1 cellular context compared by ENCODE assay signal in the genomic region with DNA sequence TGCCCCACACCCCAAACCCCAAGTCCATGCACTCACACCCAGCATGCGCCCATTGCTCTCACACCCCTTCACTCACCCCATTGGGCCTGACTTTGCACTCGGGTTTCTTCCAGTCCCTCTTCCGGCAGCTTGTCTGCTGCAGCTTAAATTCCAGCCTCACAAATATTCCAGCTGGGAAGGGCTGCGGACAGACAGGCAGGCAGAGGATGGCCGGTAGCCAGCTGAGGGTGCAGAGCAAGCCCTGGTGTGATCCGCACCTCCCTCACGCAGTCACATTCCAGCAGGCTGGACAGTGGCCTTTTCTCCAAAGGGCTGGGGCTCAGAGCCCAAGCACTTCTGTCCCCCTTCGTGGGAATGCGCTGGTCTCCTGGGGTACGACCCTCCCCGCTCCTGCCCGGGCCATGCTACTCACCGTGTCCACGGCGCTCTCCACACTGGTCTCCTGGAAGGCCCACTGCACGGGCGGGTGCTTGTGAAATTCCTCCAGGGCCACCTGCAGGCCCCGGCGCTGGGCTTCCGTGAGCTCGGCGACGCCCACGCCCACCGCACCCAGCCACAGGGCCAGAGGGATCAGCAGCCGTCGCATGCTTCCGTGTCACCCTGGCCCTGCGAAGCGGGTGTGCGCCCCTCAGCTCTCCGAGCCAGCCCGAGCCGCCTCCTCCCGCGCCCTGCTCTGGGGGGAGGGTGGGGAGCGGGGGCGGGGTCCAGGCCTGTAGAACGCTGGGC.
A peak's percentile ranks its signal among the peaks of the same experiment; 100 is the strongest.
TF ChIP-seq lines count a peak whose summit lies in the region.

No MANE protein-coding gene starts in this region.

TF ChIP-seq in HepG2, 621 proteins besides CTCF, POLR2A, EP300 and RAD21 (continued from another document and continues in another):
- TF ChIP-seq, protein P1, sequence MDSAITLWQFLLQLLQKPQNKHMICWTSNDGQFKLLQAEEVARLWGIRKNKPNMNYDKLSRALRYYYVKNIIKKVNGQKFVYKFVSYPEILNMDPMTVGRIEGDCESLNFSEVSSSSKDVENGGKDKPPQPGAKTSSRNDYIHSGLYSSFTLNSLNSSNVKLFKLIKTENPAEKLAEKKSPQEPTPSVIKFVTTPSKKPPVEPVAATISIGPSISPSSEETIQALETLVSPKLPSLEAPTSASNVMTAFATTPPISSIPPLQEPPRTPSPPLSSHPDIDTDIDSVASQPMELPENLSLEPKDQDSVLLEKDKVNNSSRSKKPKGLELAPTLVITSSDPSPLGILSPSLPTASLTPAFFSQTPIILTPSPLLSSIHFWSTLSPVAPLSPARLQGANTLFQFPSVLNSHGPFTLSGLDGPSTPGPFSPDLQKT (CRISPR knock-in tag; IDR thresholded peaks at IDR 0.05; ENCODE audit: borderline replicate concordance): no peak
- TF ChIP-seq, protein P2, sequence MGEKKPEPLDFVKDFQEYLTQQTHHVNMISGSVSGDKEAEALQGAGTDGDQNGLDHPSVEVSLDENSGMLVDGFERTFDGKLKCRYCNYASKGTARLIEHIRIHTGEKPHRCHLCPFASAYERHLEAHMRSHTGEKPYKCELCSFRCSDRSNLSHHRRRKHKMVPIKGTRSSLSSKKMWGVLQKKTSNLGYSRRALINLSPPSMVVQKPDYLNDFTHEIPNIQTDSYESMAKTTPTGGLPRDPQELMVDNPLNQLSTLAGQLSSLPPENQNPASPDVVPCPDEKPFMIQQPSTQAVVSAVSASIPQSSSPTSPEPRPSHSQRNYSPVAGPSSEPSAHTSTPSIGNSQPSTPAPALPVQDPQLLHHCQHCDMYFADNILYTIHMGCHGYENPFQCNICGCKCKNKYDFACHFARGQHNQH (CRISPR knock-in tag; IDR thresholded peaks at IDR 0.05): peak; percentile 31; the same call in 1 of the 2 replicates
- TF ChIP-seq, protein P3, sequence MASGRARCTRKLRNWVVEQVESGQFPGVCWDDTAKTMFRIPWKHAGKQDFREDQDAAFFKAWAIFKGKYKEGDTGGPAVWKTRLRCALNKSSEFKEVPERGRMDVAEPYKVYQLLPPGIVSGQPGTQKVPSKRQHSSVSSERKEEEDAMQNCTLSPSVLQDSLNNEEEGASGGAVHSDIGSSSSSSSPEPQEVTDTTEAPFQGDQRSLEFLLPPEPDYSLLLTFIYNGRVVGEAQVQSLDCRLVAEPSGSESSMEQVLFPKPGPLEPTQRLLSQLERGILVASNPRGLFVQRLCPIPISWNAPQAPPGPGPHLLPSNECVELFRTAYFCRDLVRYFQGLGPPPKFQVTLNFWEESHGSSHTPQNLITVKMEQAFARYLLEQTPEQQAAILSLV (CRISPR knock-in tag; IDR thresholded peaks at IDR 0.05; ENCODE audit: borderline replicate concordance): peak; percentile 83; the same call in 1 of the 2 replicates
- TF ChIP-seq ATRX (CRISPR knock-in tag; IDR thresholded peaks at IDR 0.05; ENCODE audit: borderline replicate concordance): no peak
- 0 out of 2 replicates have a peak, but pooled peaks have one; percentile 24 for TF ChIP-seq POGZ (CRISPR knock-in tag; IDR thresholded peaks at IDR 0.05)
- peak; percentile 47; the same call in 1 of the 2 replicates for TF ChIP-seq SP4 (CRISPR knock-in tag; IDR thresholded peaks at IDR 0.05)
- no peak for TF ChIP-seq ZNF878 (CRISPR knock-in tag; IDR thresholded peaks at IDR 0.05)
- TF ChIP-seq ZNF75D (CRISPR knock-in tag; IDR thresholded peaks at IDR 0.05; ENCODE audit: borderline replicate concordance): no peak
- TF ChIP-seq HBP1 (CRISPR knock-in tag; IDR thresholded peaks at IDR 0.05; ENCODE audit: low read depth): 0 out of 2 replicates have a peak, but pooled peaks have one; percentile 57
- TF ChIP-seq UBTF (CRISPR knock-in tag; IDR thresholded peaks at IDR 0.05): peak; percentile 68
- TF ChIP-seq, protein P4, sequence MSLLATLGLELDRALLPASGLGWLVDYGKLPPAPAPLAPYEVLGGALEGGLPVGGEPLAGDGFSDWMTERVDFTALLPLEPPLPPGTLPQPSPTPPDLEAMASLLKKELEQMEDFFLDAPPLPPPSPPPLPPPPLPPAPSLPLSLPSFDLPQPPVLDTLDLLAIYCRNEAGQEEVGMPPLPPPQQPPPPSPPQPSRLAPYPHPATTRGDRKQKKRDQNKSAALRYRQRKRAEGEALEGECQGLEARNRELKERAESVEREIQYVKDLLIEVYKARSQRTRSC (CRISPR knock-in tag; IDR thresholded peaks at IDR 0.05; ENCODE audit: low read depth): no peak
- TF ChIP-seq SRY (CRISPR knock-in tag; IDR thresholded peaks at IDR 0.05): 0 out of 2 replicates have a peak, but pooled peaks have one; percentile 59
- TF ChIP-seq BRD4 (CRISPR knock-in tag; IDR thresholded peaks at IDR 0.05): peak; percentile 49; the same call in 1 of the 2 replicates
- 0 out of 2 replicates have a peak, but pooled peaks have one; percentile 26 for TF ChIP-seq PAXIP1 (CRISPR knock-in tag; conservative IDR thresholded peaks at IDR 0.05)
- peak; percentile 72; the same call in 1 of the 2 replicates for TF ChIP-seq ZNF747 (CRISPR knock-in tag; IDR thresholded peaks at IDR 0.05; ENCODE audit: borderline replicate concordance)
- 0 out of 2 replicates have a peak, but pooled peaks have one; percentile 53 for TF ChIP-seq ZNF274 (CRISPR knock-in tag; IDR thresholded peaks at IDR 0.05)
- TF ChIP-seq, protein P5, sequence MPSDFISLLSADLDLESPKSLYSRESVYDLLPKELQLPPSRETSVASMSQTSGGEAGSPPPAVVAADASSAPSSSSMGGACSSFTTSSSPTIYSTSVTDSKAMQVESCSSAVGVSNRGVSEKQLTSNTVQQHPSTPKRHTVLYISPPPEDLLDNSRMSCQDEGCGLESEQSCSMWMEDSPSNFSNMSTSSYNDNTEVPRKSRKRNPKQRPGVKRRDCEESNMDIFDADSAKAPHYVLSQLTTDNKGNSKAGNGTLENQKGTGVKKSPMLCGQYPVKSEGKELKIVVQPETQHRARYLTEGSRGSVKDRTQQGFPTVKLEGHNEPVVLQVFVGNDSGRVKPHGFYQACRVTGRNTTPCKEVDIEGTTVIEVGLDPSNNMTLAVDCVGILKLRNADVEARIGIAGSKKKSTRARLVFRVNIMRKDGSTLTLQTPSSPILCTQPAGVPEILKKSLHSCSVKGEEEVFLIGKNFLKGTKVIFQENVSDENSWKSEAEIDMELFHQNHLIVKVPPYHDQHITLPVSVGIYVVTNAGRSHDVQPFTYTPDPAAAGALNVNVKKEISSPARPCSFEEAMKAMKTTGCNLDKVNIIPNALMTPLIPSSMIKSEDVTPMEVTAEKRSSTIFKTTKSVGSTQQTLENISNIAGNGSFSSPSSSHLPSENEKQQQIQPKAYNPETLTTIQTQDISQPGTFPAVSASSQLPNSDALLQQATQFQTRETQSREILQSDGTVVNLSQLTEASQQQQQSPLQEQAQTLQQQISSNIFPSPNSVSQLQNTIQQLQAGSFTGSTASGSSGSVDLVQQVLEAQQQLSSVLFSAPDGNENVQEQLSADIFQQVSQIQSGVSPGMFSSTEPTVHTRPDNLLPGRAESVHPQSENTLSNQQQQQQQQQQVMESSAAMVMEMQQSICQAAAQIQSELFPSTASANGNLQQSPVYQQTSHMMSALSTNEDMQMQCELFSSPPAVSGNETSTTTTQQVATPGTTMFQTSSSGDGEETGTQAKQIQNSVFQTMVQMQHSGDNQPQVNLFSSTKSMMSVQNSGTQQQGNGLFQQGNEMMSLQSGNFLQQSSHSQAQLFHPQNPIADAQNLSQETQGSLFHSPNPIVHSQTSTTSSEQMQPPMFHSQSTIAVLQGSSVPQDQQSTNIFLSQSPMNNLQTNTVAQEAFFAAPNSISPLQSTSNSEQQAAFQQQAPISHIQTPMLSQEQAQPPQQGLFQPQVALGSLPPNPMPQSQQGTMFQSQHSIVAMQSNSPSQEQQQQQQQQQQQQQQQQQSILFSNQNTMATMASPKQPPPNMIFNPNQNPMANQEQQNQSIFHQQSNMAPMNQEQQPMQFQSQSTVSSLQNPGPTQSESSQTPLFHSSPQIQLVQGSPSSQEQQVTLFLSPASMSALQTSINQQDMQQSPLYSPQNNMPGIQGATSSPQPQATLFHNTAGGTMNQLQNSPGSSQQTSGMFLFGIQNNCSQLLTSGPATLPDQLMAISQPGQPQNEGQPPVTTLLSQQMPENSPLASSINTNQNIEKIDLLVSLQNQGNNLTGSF (CRISPR knock-in tag; IDR thresholded peaks at IDR 0.05): no peak
- TF ChIP-seq NFKB2 (CRISPR knock-in tag; IDR thresholded peaks at IDR 0.05; ENCODE audit: borderline replicate concordance): peak; percentile 56; the same call in 1 of the 2 replicates
- TF ChIP-seq HIC2 (CRISPR knock-in tag; IDR thresholded peaks at IDR 0.05; ENCODE audit: low read depth): no peak
- TF ChIP-seq ZNF775 (CRISPR knock-in tag; IDR thresholded peaks at IDR 0.05; ENCODE audit: borderline replicate concordance): no peak
- no peak for TF ChIP-seq CC2D1A (CRISPR knock-in tag; IDR thresholded peaks at IDR 0.05)
- TF ChIP-seq KDM5A (IDR thresholded peaks at IDR 0.05; ENCODE audit: borderline replicate concordance, low read length): no peak
- TF ChIP-seq ZNF546 (CRISPR knock-in tag; conservative IDR thresholded peaks at IDR 0.05): 0 out of 2 replicates have a peak, but pooled peaks have one; percentile 52
- TF ChIP-seq ZMAT3 (CRISPR knock-in tag; conservative IDR thresholded peaks at IDR 0.05): no peak
- TF ChIP-seq EZH2 (conservative IDR thresholded peaks at IDR 0.05; ENCODE audit: low read depth, low read length): no peak
- TF ChIP-seq ZSCAN31 (CRISPR knock-in tag; IDR thresholded peaks at IDR 0.05; ENCODE audit: low read depth): peak; percentile 72
- no peak for TF ChIP-seq E2F2 (CRISPR knock-in tag; IDR thresholded peaks at IDR 0.05; ENCODE audit: borderline replicate concordance)
- no peak for TF ChIP-seq SOX6 (IDR thresholded peaks at IDR 0.05)
- TF ChIP-seq SOX6 (CRISPR knock-in tag; IDR thresholded peaks at IDR 0.05): no peak
- no peak for TF ChIP-seq ZNF160 (CRISPR knock-in tag; IDR thresholded peaks at IDR 0.05)
- TF ChIP-seq PCBP1 (IDR thresholded peaks at IDR 0.05; ENCODE audit: borderline replicate concordance, low read depth, low read length): no peak
- TF ChIP-seq AHR (CRISPR knock-in tag; IDR thresholded peaks at IDR 0.05): 0 out of 2 replicates have a peak, but pooled peaks have one; percentile 34
- 0 out of 2 replicates have a peak, but pooled peaks have one; percentile 36 for TF ChIP-seq REL (CRISPR knock-in tag; conservative IDR thresholded peaks at IDR 0.05)
